In the genomic region with DNA sequence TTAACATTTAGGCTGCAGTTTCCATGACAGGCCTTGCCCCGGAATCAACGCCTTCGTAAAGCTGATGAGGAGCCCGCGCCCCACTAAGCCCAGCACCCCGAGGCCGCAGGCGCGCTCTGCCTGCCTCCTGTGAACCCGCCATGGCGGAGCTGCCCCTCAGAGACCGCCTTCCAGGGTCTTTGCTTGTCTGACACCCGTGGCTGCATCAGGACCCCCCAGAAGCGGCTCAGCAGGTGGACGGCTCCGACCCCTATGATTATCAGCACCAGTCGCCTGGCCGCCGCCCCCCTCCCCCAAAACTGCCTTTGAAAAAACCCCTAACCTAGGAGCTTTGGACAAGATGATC, we compare ENCODE assay signal across 6 cellular contexts. TPM values are rescaled to one million over a fixed set of nuclear protein-coding genes. Genes with fewer than 3 reads are reported as not detected.
DNase-seq lines count a peak whose midpoint lies in the region; ATAC-seq and TF ChIP-seq lines count a peak whose summit lies in the region.

No MANE protein-coding gene starts in this region.

- H3K27me3 ChIP-seq in dorsolateral prefrontal cortex (no peaks in the 10 kb centered on the region), rectal smooth muscle tissue (ENCODE audit: control insufficient read depth, insufficient read depth, low read length) (no peaks in the 10 kb centered on the region)

- no peak for ATAC-seq in HG02571 (IDR thresholded peaks at IDR 0.05; ENCODE audit: unreplicated experiment)
- no peak for ATAC-seq in HG02642 (IDR thresholded peaks at IDR 0.05; ENCODE audit: poor library complexity, unreplicated experiment)

- H3K9me3 ChIP-seq in KOPT-K1 (ENCODE audit: insufficient read depth, low read length, poor library complexity, severe bottlenecking) = no peaks in the 10 kb centered on the region

- H3K4me1 ChIP-seq in rectal smooth muscle tissue (ENCODE audit: control insufficient read depth, insufficient read depth, low read length) = peaks cover 9% of the 10 kb centered on the region

- peak overlapping the region; percentile 84 for H3K27ac ChIP-seq in KOPT-K1 (ENCODE audit: low read depth, low read length, poor library complexity, severe bottlenecking)
- H3K27ac ChIP-seq in dorsolateral prefrontal cortex = peak overlapping the region in 52 of 59 donors; percentile 0 to 91 (median 73)
- peak overlapping the region; percentile 79 for H3K27ac ChIP-seq in rectal smooth muscle tissue (ENCODE audit: low read depth, low read length)

- no peak for TF ChIP-seq CTCF in dorsolateral prefrontal cortex (IDR thresholded peaks at IDR 0.05 in 54 of 56, conservative IDR thresholded peaks at IDR 0.05 in 2 of 56; ENCODE audit: low read depth in 1 of 56, partially characterized antibody in 56 of 56)

- intact Hi-C loops in dorsolateral prefrontal cortex (cut with DNase I) = loop anchor here in 1 of 2 donors (5.0 kb wide), 1 partner anchor 38 kb away; the partner anchor contains the start of gene EHMT1

- H3K4me3 ChIP-seq in dorsolateral prefrontal cortex (peak overlapping the region; percentile 60 to 100 (median 92)), rectal smooth muscle tissue (ENCODE audit: low read length) (peak overlapping the region; percentile 84)

- no peak for DNase-seq in dorsolateral prefrontal cortex
- DNase-seq in AML-193 (lab: John Stamatoyannopoulos, UW) = no peak

- H3K36me3 ChIP-seq in KOPT-K1 (ENCODE audit: insufficient read depth, low read length) (peaks cover 58% of the 10 kb centered on the region), rectal smooth muscle tissue (ENCODE audit: control insufficient read depth, insufficient read depth, low read length) (peaks cover 20% of the 10 kb centered on the region)

- H3K9ac ChIP-seq in rectal smooth muscle tissue (ENCODE audit: low read length) = no peak overlapping the region

RNA-seq across cellular contexts. Expression of gene DPH7, which starts 0.5 kb away (rescaled TPM):
- 10 to 100 TPM; 29.0 to 72.8 (median 45.7) TPM for total RNA-seq in dorsolateral prefrontal cortex

RNA-seq across cellular contexts. Expression of gene ZMYND19, which starts 11.1 kb away (rescaled TPM):
- total RNA-seq in dorsolateral prefrontal cortex = 10 to 100 TPM; 13.5 to 30.5 (median 23.8) TPM

RNA-seq across cellular contexts. Expression of gene ARRDC1, which starts 26.3 kb away (rescaled TPM):
- 10 to 100 TPM; 14.9 to 48.4 (median 31.8) TPM for total RNA-seq in dorsolateral prefrontal cortex

RNA-seq across cellular contexts. Expression of gene MRPL41, which starts 27.6 kb away (rescaled TPM):
- total RNA-seq in dorsolateral prefrontal cortex = 100 to 1,000 TPM in 88 of 120 experiments, 10 to 100 TPM in 32; 66.9 to 190 (median 109) TPM

RNA-seq across cellular contexts. Expression of gene PNPLA7, which starts 29.0 kb away (rescaled TPM):
- total RNA-seq in dorsolateral prefrontal cortex = 10 to 100 TPM; 13.3 to 53.7 (median 30.5) TPM
